In the genomic region with DNA sequence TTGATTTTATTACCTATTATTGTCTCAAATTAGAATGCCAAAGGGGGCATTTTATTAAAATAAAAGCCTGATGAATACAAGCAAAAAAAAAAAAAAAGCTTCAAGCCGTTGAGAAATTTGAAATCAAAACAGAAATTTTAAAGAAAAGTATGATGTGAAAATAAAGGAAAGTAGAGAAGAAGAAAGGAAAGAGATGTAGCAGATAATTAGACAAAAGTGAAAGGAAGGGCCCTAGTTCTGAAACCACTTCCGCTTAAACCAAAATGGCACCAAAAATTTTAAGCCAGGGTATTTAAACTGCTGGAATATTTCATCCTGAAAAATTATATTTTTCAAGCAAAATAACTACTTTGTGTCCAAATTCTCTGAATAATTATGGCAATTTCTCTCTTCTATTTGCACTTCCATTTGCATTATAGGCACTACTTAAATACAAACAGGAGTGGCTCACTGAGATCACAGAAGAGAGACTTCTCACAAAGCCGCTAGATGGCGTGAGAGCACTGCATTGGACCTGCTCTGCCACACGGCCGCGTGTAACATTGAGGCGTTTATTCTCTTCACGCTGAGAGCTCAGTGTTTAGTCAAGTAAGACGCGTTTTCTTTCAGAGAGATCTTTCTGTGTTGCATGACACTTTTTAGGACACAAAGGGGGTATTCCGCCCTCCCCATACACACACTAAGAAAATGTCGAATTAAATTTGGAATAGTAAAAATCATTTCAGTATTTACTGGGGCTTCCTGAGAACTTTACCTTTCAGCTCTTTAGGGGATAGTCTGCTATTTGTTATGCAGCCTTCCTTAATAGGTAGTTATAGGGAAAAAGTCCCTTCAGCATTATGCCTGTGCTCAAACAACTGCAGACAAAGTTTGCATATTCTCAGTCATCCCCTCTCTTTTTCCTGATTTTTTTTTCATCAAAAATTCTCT, we compare ENCODE assay signal across 8 cellular contexts.
DNase-seq lines count a peak whose midpoint lies in the region; TF ChIP-seq lines count a peak whose summit lies in the region.

No MANE protein-coding gene starts in this region.

- BruUV-seq in PC-9 (replicated peaks; lab: Mats Ljungman, UMichigan), result no TSS peak

- peak overlapping the region; percentile 35; the same call in 1 of the 2 replicates for H2AFZ ChIP-seq in PC-9
- no peak overlapping the region for H2AFZ ChIP-seq in fibroblast of lung (ENCODE audit: low read length)

- peaks cover 3% of the 10 kb centered on the region for H3K4me1 Mint-ChIP-seq in activated T-cell treated with anti-CD3 and anti-CD28 coated beads, Interleukin-2, amount 50 U/mL, for 24 hours (ENCODE audit: low read depth)
- H3K4me1 Mint-ChIP-seq in nephron, result no peaks in the 10 kb centered on the region

- intact Hi-C loops in PC-9 (cut with micrococcal nuclease; ENCODE audit: unreplicated experiment), result loop anchor here (1.0 to 10.0 kb wide), 7 partner anchors 360 to 946 kb away; partner anchors contain the start of genes CCNH and TMEM161B

- CTCF ChIA-PET in PC-9 (lab: Charles Lee), result interaction anchor here (0.5 to 3.0 kb wide), 15 partner anchors 12 to 947 kb away, joined by 3 to 26 read pairs (median 3); no protein-coding TSS in a partner anchor

- peak overlapping the region; percentile 73 for H3K4me2 ChIP-seq in PC-9
- no peak overlapping the region for H3K4me2 ChIP-seq in fibroblast of lung (ENCODE audit: extremely low read depth, insufficient read depth, low read length)

- H3K4me3 ChIP-seq in PC-9 (peak overlapping the region; percentile 36; the same call in 1 of the 2 replicates), fibroblast of lung (replicated peaks in 1 of 4; ENCODE audit: control extremely low read depth in 1 of 4, insufficient read depth in 1 of 4, low read depth in 3 of 4, low read length in 4 of 4) (no peak overlapping the region)

- H3K4me3 Mint-ChIP-seq in activated T-cell treated with anti-CD3 and anti-CD28 coated beads, Interleukin-2, amount 50 U/mL, for 24 hours, result no peak overlapping the region
- no peak overlapping the region for H3K4me3 Mint-ChIP-seq in nephron

- no peaks in the 10 kb centered on the region for H3K9me2 ChIP-seq in PC-9 (ENCODE audit: insufficient read depth)

- H3K36me3 Mint-ChIP-seq in activated T-cell treated with anti-CD3 and anti-CD28 coated beads, Interleukin-2, amount 50 U/mL, for 24 hours (ENCODE audit: low read depth), result no peaks in the 10 kb centered on the region
- no peaks in the 10 kb centered on the region for H3K36me3 Mint-ChIP-seq in nephron (ENCODE audit: low read depth)

- H3K27me3 Mint-ChIP-seq in activated T-cell treated with anti-CD3 and anti-CD28 coated beads, Interleukin-2, amount 50 U/mL, for 24 hours, result peaks cover 36% of the 10 kb centered on the region
- H3K27me3 Mint-ChIP-seq in nephron (ENCODE audit: low read depth), result peaks cover 46% of the 10 kb centered on the region

- H3K9me3 ChIP-seq in PC-9 (ENCODE audit: insufficient read depth, low read depth) (no peaks in the 10 kb centered on the region), fibroblast of lung (ENCODE audit: control insufficient read depth, insufficient read depth, low read depth, low read length) (no peaks in the 10 kb centered on the region)

- TF ChIP-seq CTCF in PC-9 (conservative IDR thresholded peaks at IDR 0.05), result peak; percentile 90
- peak; percentile 96 to 97 for TF ChIP-seq CTCF in fibroblast of lung (conservative IDR thresholded peaks at IDR 0.05 in 1 of 2, IDR thresholded peaks at IDR 0.05 in 1 of 2; ENCODE audit: low read depth in 1 of 2, low read length in 2 of 2)
- TF ChIP-seq CTCF in nephron (IDR thresholded peaks at IDR 0.05; ENCODE audit: unreplicated experiment in 3 of 3), result peak; percentile 87 to 96 (median 93)

- POLR2A ChIA-PET in PC-9 (lab: Charles Lee; ENCODE audit: unreplicated experiment), result no interaction called here

- no peaks in the 10 kb centered on the region for H4K20me1 ChIP-seq in PC-9 (ENCODE audit: insufficient read depth)
- H4K20me1 ChIP-seq in fibroblast of lung (ENCODE audit: control insufficient read depth, extremely low read depth, insufficient read depth, low read length), result no peaks in the 10 kb centered on the region

- H3K9me3 Mint-ChIP-seq in activated T-cell treated with anti-CD3 and anti-CD28 coated beads, Interleukin-2, amount 50 U/mL, for 24 hours, result no peaks in the 10 kb centered on the region
- no peaks in the 10 kb centered on the region for H3K9me3 Mint-ChIP-seq in nephron

- H3K9ac ChIP-seq in fibroblast of lung (ENCODE audit: insufficient read depth, low read length), result no peak overlapping the region

- no peaks in the 10 kb centered on the region for H3K27me3 ChIP-seq in PC-9 (ENCODE audit: insufficient read depth, low read depth)
- H3K27me3 ChIP-seq in fibroblast of lung (ENCODE audit: control insufficient read depth, insufficient read depth, low read length), result no peaks in the 10 kb centered on the region

- peak; percentile 74 for DNase-seq in EL
- DNase-seq in H4 (ENCODE audit: low spot score), result peak; percentile 88
- DNase-seq in Kasumi-1 (lab: John Stamatoyannopoulos, UW), result peak; percentile 86 to 87
- DNase-seq in PC-9, result peak; percentile 63 to 69
- peak; percentile 71 for DNase-seq in activated T-cell treated with anti-CD3 and anti-CD28 coated beads, Interleukin-2, amount 50 U/mL, for 24 hours
- peak; percentile 79 to 81 for DNase-seq in fibroblast of lung (ENCODE audit: low read depth in 2 of 2)
- peak; percentile 67 for DNase-seq in stimulated activated naive CD4-positive, alpha-beta T cell treated with Interleukin-2 at 50 U/mL for 16 hours (lab: John Stamatoyannopoulos, UW)

- no peak overlapping the region for H3K27ac Mint-ChIP-seq in activated T-cell treated with anti-CD3 and anti-CD28 coated beads, Interleukin-2, amount 50 U/mL, for 24 hours
- H3K27ac Mint-ChIP-seq in nephron, result no peak overlapping the region

- H3K79me2 ChIP-seq in PC-9 (ENCODE audit: low read depth) (no peaks in the 10 kb centered on the region), fibroblast of lung (ENCODE audit: control insufficient read depth, insufficient read depth, low read length) (no peaks in the 10 kb centered on the region)

- no peaks in the 10 kb centered on the region for H3F3A ChIP-seq in PC-9 (ENCODE audit: insufficient read depth, low read depth)

- no peaks in the 10 kb centered on the region for H3K4me1 ChIP-seq in PC-9 (replicated peaks; ENCODE audit: insufficient read depth)
- H3K4me1 ChIP-seq in fibroblast of lung (ENCODE audit: control insufficient read depth, extremely low read depth, insufficient read depth, low read length), result no peaks in the 10 kb centered on the region

- H3K27ac ChIP-seq in PC-9 (no peak overlapping the region), fibroblast of lung (ENCODE audit: insufficient read depth, low read length) (no peak overlapping the region)

- H3K36me3 ChIP-seq in PC-9 (ENCODE audit: low read depth) (no peaks in the 10 kb centered on the region), fibroblast of lung (ENCODE audit: control insufficient read depth, insufficient read depth, low read length) (no peaks in the 10 kb centered on the region)
